ENCODE assay signal across 18 cellular contexts in the genomic region with DNA sequence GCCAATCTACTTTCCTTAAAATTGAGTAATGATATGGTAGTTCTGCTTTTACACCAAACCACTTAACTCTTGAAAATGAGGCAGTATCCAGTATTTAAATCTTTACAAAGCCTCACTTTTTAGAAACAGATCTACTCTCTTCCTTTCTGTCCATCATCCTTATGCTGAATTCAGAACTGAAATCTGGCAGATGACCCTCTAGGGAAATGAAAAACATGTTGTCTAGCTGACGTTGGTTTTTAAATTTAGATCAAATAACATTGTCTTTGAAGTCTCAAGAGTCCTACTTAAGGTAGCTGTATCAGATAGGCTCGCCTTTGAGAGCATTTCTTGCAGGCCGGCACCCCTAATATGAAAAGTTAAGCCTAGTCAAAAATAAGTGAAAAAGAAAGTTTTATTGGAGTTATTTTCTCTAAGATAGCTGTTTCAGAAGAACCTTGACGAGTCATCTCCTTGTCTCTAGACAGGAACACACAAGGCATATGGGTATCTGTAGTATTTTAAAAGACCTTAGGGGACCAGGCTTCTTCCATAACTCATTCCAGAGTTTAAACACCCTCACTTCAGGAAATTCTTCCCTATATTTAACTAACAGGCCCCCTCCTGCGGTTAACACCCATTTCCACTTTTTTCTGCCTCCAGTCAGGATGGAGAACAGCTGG.
A peak's percentile ranks its signal among the peaks of the same experiment; 100 is the strongest.
DNase-seq lines count a peak whose midpoint lies in the region; ATAC-seq and TF ChIP-seq lines count a peak whose summit lies in the region.
"Had no signal": no experiment of that assay in that cellular context is flagged by ENCODE, and none has a peak within 500 bp of the region (broad histone marks: within the 10 kb centered on the region; RNA-seq: fewer than 3 reads in every experiment).

No MANE protein-coding gene starts in this region.

- H3K36me3 ChIP-seq in BLaER1 treated with 17β-estradiol and CSF1 and Interleukin-3, amounts not matched to agents 10 nM and 100 nM = peaks cover 3 to 29% (median 18%) of the 10 kb centered on the region in 11 experiments; a peak in 14 of 22 replicates
- no peaks in the 10 kb centered on the region for H3K36me3 ChIP-seq in trophoblast cell (ENCODE audit: control insufficient read depth in 1 of 2, insufficient read depth in 2 of 2, low read length in 2 of 2)
- H3K36me3 ChIP-seq: suprapubic skin had no signal

- no peak overlapping the region for H3K14ac ChIP-seq in trophoblast cell (ENCODE audit: low read length)

- peak overlapping the region; percentile 37 for H3K27ac Mint-ChIP-seq in chondrocyte (ENCODE audit: unreplicated experiment)
- no peak overlapping the region for H3K27ac Mint-ChIP-seq in nephron progenitor cell
- H3K27ac Mint-ChIP-seq: activated CD4-positive, alpha-beta T cell treated with anti-CD3 and anti-CD28 coated beads, Interleukin-2, amount 10 ng/mL, durations not matched to agents 24 days and 14 days; GM23338; T-helper 2 cell treated with Interferon-gamma antibody and Interleukin-4, amounts not matched to agents 5 μg/mL and 100 μg/mL, for 36 hours had no signal

- H3K27me3 Mint-ChIP-seq in chondrocyte (ENCODE audit: low read depth) = no peaks in the 10 kb centered on the region
- H3K27me3 Mint-ChIP-seq in nephron progenitor cell (ENCODE audit: low read depth, poor library complexity) = no peaks in the 10 kb centered on the region

- no CpG with 5 or more reads among the region's 5 CpGs for WGBS in trophoblast cell (ENCODE audit: extremely low coverage, insufficient coverage, insufficient read length)

- no peaks in the 10 kb centered on the region for H4K20me1 ChIP-seq in BLaER1 treated with 17β-estradiol and CSF1 and Interleukin-3, amounts not matched to agents 10 nM and 100 nM

- H3K4me3 ChIP-seq in BLaER1 treated with 17β-estradiol and CSF1 and Interleukin-3, amounts not matched to agents 10 nM and 100 nM = no peak overlapping the region
- H3K4me3 ChIP-seq in trophoblast cell (ENCODE audit: low read depth, low read length) = no peak overlapping the region
- H3K4me3 ChIP-seq: GM23338, psoas muscle, suprapubic skin had no signal

- peak overlapping the region in 1 of 11 experiments; percentile 26; a peak in 1 of 22 replicates for H3K9ac ChIP-seq in BLaER1 treated with 17β-estradiol and CSF1 and Interleukin-3, amounts not matched to agents 10 nM and 100 nM
- H3K9ac ChIP-seq in trophoblast cell (ENCODE audit: low read length) = no peak overlapping the region

- H4K91ac ChIP-seq in trophoblast cell (ENCODE audit: low read depth, low read length) = no peak overlapping the region

- peak overlapping the region; percentile 34 to 78 (median 55) for H3K4me2 ChIP-seq in BLaER1 treated with 17β-estradiol and CSF1 and Interleukin-3, amounts not matched to agents 10 nM and 100 nM
- H3K4me2 ChIP-seq in trophoblast cell (ENCODE audit: low read length) = no peak overlapping the region
- H3K4me2 ChIP-seq: GM23338 had no signal

- TF ChIP-seq CTCF in chondrocyte (IDR thresholded peaks at IDR 0.05) = no peak
- TF ChIP-seq CTCF in nephron progenitor cell (IDR thresholded peaks at IDR 0.05) = no peak

- H2AFZ ChIP-seq in trophoblast cell (ENCODE audit: insufficient read depth, low read length, poor library complexity) = no peak overlapping the region
- H2AFZ ChIP-seq: GM23338 had no signal

- H3K27ac ChIP-seq in BLaER1 treated with 17β-estradiol and CSF1 and Interleukin-3, amounts not matched to agents 10 nM and 100 nM = peak overlapping the region in 8 of 11 experiments; percentile 0 to 42 (median 6); a peak in 8 of 22 replicates
- H3K27ac ChIP-seq in trophoblast cell (ENCODE audit: low read depth, low read length) = no peak overlapping the region
- H3K27ac ChIP-seq: psoas muscle, suprapubic skin had no signal

- peaks cover 30% of the 10 kb centered on the region for H3K4me1 Mint-ChIP-seq in chondrocyte (ENCODE audit: low read depth)
- peaks cover 4% of the 10 kb centered on the region for H3K4me1 Mint-ChIP-seq in nephron progenitor cell
- H3K4me1 Mint-ChIP-seq: activated CD4-positive, alpha-beta T cell treated with anti-CD3 and anti-CD28 coated beads, Interleukin-2, amount 10 ng/mL, durations not matched to agents 24 days and 14 days had no signal

- no peak overlapping the region for H3K23ac ChIP-seq in trophoblast cell (ENCODE audit: low read length)

- no peak overlapping the region for H4K8ac ChIP-seq in trophoblast cell (ENCODE audit: low read depth, low read length)

- no peaks in the 10 kb centered on the region for H3K9me3 Mint-ChIP-seq in chondrocyte (ENCODE audit: low read depth)
- no peaks in the 10 kb centered on the region for H3K9me3 Mint-ChIP-seq in nephron progenitor cell
- H3K9me3 Mint-ChIP-seq: activated CD4-positive, alpha-beta T cell treated with anti-CD3 and anti-CD28 coated beads, Interleukin-2, amount 10 ng/mL, durations not matched to agents 24 days and 14 days; activated T-cell treated with anti-CD3 and anti-CD28 coated beads, Interleukin-2, amount 50 U/mL, for 4 hours; GM23338; T-helper 2 cell treated with Interferon-gamma antibody and Interleukin-4, amounts not matched to agents 5 μg/mL and 100 μg/mL, for 36 hours had no signal

- H3K4me1 ChIP-seq in BLaER1 treated with 17β-estradiol and CSF1 and Interleukin-3, amounts not matched to agents 10 nM and 100 nM = peaks cover 45 to 60% (median 50%) of the 10 kb centered on the region in 10 experiments
- peaks cover 0 to 2% of the 10 kb centered on the region in 2 experiments for H3K4me1 ChIP-seq in trophoblast cell (ENCODE audit: control insufficient read depth in 1 of 2, insufficient read depth in 2 of 2, low read length in 2 of 2)

- ATAC-seq in GM18868 (IDR thresholded peaks at IDR 0.05; ENCODE audit: unreplicated experiment) (peak; percentile 80), HG03565 (IDR thresholded peaks at IDR 0.05; ENCODE audit: unreplicated experiment) (peak; percentile 65), GM19455 (IDR thresholded peaks at IDR 0.05; ENCODE audit: unreplicated experiment) (no peak)
- ATAC-seq: activated T-cell treated with anti-CD3 and anti-CD28 coated beads, Interleukin-2, amount 50 U/mL, for 4 hours; GM23338 had no signal

- H3K36me3 Mint-ChIP-seq in chondrocyte (ENCODE audit: low read depth) (peaks cover 3% of the 10 kb centered on the region), nephron progenitor cell (ENCODE audit: low read depth) (peaks cover 18% of the 10 kb centered on the region)

- no peak overlapping the region for H2BK120ac ChIP-seq in trophoblast cell (ENCODE audit: insufficient read depth, low read length, poor library complexity)

- DNase-seq in chondrocyte (ENCODE audit: low spot score) (no peak), nephron progenitor cell (no peak), trophoblast cell (no peak)
- no peak for DNase-seq in effector CD8-positive, alpha-beta T cell (lab: John Stamatoyannopoulos, UW)
- DNase-seq: activated CD4-positive, alpha-beta T cell treated with anti-CD3 and anti-CD28 coated beads, Interleukin-2, amount 10 ng/mL, durations not matched to agents 24 days and 14 days; activated T-cell treated with anti-CD3 and anti-CD28 coated beads, Interleukin-2, amount 50 U/mL, for 4 hours; DMS53; kidney glomerular epithelial cell; NCI-H1930; NCI-H748 treated with DMSO at 0.1 percent for 48 hours; psoas muscle had no signal

- H3K4me3 Mint-ChIP-seq in chondrocyte (ENCODE audit: unreplicated experiment) = no peak overlapping the region
- H3K4me3 Mint-ChIP-seq in nephron progenitor cell = no peak overlapping the region
- H3K4me3 Mint-ChIP-seq: activated CD4-positive, alpha-beta T cell treated with anti-CD3 and anti-CD28 coated beads, Interleukin-2, amount 10 ng/mL, durations not matched to agents 24 days and 14 days; activated T-cell treated with anti-CD3 and anti-CD28 coated beads, Interleukin-2, amount 50 U/mL, for 4 hours; GM23338; T-helper 2 cell treated with Interferon-gamma antibody and Interleukin-4, amounts not matched to agents 5 μg/mL and 100 μg/mL, for 36 hours had no signal

- no peaks in the 10 kb centered on the region for H3K27me3 ChIP-seq in BLaER1 treated with 17β-estradiol and CSF1 and Interleukin-3, amounts not matched to agents 10 nM and 100 nM
- H3K27me3 ChIP-seq in trophoblast cell (ENCODE audit: insufficient read depth, low read length) = no peaks in the 10 kb centered on the region
- H3K27me3 ChIP-seq: suprapubic skin had no signal

- H4K12ac ChIP-seq in trophoblast cell (ENCODE audit: low read depth, low read length) = no peak overlapping the region

- H3K9me3 ChIP-seq in BLaER1 treated with 17β-estradiol and CSF1 and Interleukin-3, amounts not matched to agents 10 nM and 100 nM (replicated peaks in 1 of 11) = peaks cover 0 to 7% (median 0%) of the 10 kb centered on the region in 11 experiments; a peak in 4 of 22 replicates
- H3K9me3 ChIP-seq in trophoblast cell (ENCODE audit: insufficient read depth, low read depth, low read length) = peaks cover 4% of the 10 kb centered on the region
- H3K9me3 ChIP-seq: psoas muscle, suprapubic skin had no signal

- no peak overlapping the region for H3K4ac ChIP-seq in trophoblast cell (ENCODE audit: low read depth, low read length)

- no peak overlapping the region for H2BK12ac ChIP-seq in trophoblast cell (ENCODE audit: low read length)

- no peak overlapping the region for H2BK5ac ChIP-seq in trophoblast cell (ENCODE audit: low read depth, low read length, poor library complexity)

- H2AK5ac ChIP-seq in trophoblast cell (ENCODE audit: low read length) = no peak overlapping the region

- H3K79me2 ChIP-seq in trophoblast cell (ENCODE audit: control insufficient read depth, insufficient read depth, low read length, poor library complexity) = no peaks in the 10 kb centered on the region

- no peaks in the 10 kb centered on the region for H3K79me1 ChIP-seq in trophoblast cell (ENCODE audit: low read length)

- no peak overlapping the region for H3K18ac ChIP-seq in trophoblast cell (ENCODE audit: low read length)
